16 cellular contexts compared by ENCODE assay signal in genomic region chr13:42043676-42044075, GRCh38. TPM values are rescaled to one million over a fixed set of nuclear protein-coding genes. Genes with fewer than 3 reads are reported as not detected.
DNase-seq lines count a peak whose midpoint lies in the region; TF ChIP-seq lines count a peak whose summit lies in the region.
"Had no signal": no experiment of that assay in that cellular context is flagged by ENCODE, and none has a peak within 500 bp of the region (broad histone marks: within the 10 kb centered on the region; RNA-seq: fewer than 3 reads in every experiment).

No MANE protein-coding gene starts in this region.

- H3K27ac Mint-ChIP-seq in CD4-positive, alpha-beta memory T cell = peak overlapping the region in 1 of 7 donors; percentile 54
- H3K27ac Mint-ChIP-seq in glutamatergic neuron (ENCODE audit: unreplicated experiment) = no peak overlapping the region
- H3K27ac Mint-ChIP-seq: CD4-positive, CD25-positive, alpha-beta regulatory T cell; GM23338; HFFc6 had no signal

- H3K9me3 ChIP-seq in HAP-1 (no peaks in the 10 kb centered on the region), osteoblast (ENCODE audit: low read depth, low read length) (no peaks in the 10 kb centered on the region)
- no peaks in the 10 kb centered on the region for H3K9me3 ChIP-seq in CD4-positive, alpha-beta memory T cell (ENCODE audit: control insufficient read depth in 1 of 2, low read length in 2 of 2)

- peaks cover 0 to 4% (median 0%) of the 10 kb centered on the region in 8 donors for H3K9me3 Mint-ChIP-seq in CD4-positive, alpha-beta memory T cell
- peaks cover 16% of the 10 kb centered on the region for H3K9me3 Mint-ChIP-seq in glutamatergic neuron (ENCODE audit: unreplicated experiment)
- H3K9me3 Mint-ChIP-seq: GM23338, HFFc6 had no signal

- TF ChIP-seq CTCF in RWPE1 (conservative IDR thresholded peaks at IDR 0.05; ENCODE audit: low read depth) (no peak), osteoblast (IDR thresholded peaks at IDR 0.05; ENCODE audit: extremely low read depth, low read depth, low read length) (no peak), glutamatergic neuron (IDR thresholded peaks at IDR 0.05; ENCODE audit: partially characterized antibody, unreplicated experiment) (no peak)

- POLR2A ChIA-PET in RWPE1 (lab: Yijun Ruan, JAX; ENCODE audit: low non-redundant PET) = no interaction called here
- POLR2A ChIA-PET in CD4-positive, alpha-beta memory T cell (lab: Charles Lee; ENCODE audit: partially characterized antibody) = no interaction called here

- H3K4me1 ChIP-seq in HAP-1 (peaks cover 39% of the 10 kb centered on the region), osteoblast (ENCODE audit: insufficient read depth, low read length) (peaks cover 21% of the 10 kb centered on the region)
- H3K4me1 ChIP-seq in CD4-positive, alpha-beta memory T cell (ENCODE audit: insufficient read depth, low read length) = peaks cover 20% of the 10 kb centered on the region

- H3K36me3 Mint-ChIP-seq in CD4-positive, alpha-beta memory T cell = peaks cover 0 to 15% of the 10 kb centered on the region in 2 donors
- H3K36me3 Mint-ChIP-seq in glutamatergic neuron (ENCODE audit: unreplicated experiment) = no peaks in the 10 kb centered on the region
- H3K36me3 Mint-ChIP-seq: CD4-positive, CD25-positive, alpha-beta regulatory T cell had no signal

- H3K4me3 Mint-ChIP-seq in CD4-positive, alpha-beta memory T cell = peak overlapping the region in 1 of 8 donors; percentile 43
- H3K4me3 Mint-ChIP-seq in glutamatergic neuron (ENCODE audit: unreplicated experiment) = no peak overlapping the region
- H3K4me3 Mint-ChIP-seq: GM23338, H9, HFFc6 had no signal

- H3K27me3 ChIP-seq in HAP-1 (ENCODE audit: low read depth) (no peaks in the 10 kb centered on the region), osteoblast (ENCODE audit: insufficient read depth, low read length) (no peaks in the 10 kb centered on the region)
- H3K27me3 ChIP-seq in CD4-positive, alpha-beta memory T cell (ENCODE audit: insufficient read depth, low read length) = no peaks in the 10 kb centered on the region

- no peaks in the 10 kb centered on the region for H3K36me3 ChIP-seq in HAP-1 (replicated peaks)
- no peaks in the 10 kb centered on the region for H3K36me3 ChIP-seq in osteoblast (ENCODE audit: insufficient read depth, low read length)
- no peaks in the 10 kb centered on the region for H3K36me3 ChIP-seq in CD4-positive, alpha-beta memory T cell (ENCODE audit: insufficient read depth, low read length)

- peak; percentile 49 to 58 for DNase-seq in HAP-1 (ENCODE audit: low spot score in 2 of 2)
- no peak for DNase-seq in RWPE1 (ENCODE audit: low spot score)
- peak; percentile 59 for DNase-seq in osteoblast (ENCODE audit: insufficient read length, low spot score, missing footprints)
- DNase-seq in CD4-positive, alpha-beta memory T cell = no peak
- DNase-seq in glutamatergic neuron = no peak
- no peak for DNase-seq in NCI-H446 treated with DMSO at 0.1 percent for 48 hours (lab: John Stamatoyannopoulos, UW)
- DNase-seq: Calu3; CD4-positive, CD25-positive, alpha-beta regulatory T cell; COR-L47; DMS53; DMS79 treated with DMSO at 0.1 percent for 48 hours; GF-D8; H9; HFFc6 had no signal

- in situ Hi-C loops in HAP-1 (cut with MboI; ENCODE audit: low sequenced_read_pairs) = no loop called here

- 0 out of 2 replicates have a peak overlapping the region, but pooled peaks have one; percentile 17 for H3K27ac ChIP-seq in RWPE1
- no peak overlapping the region for H3K27ac ChIP-seq in osteoblast (ENCODE audit: low read depth, low read length)
- no peak overlapping the region for H3K27ac ChIP-seq in CD4-positive, alpha-beta memory T cell (ENCODE audit: low read depth, low read length)
- H3K27ac ChIP-seq: C4-2B had no signal

- H3K4me2 ChIP-seq in osteoblast (ENCODE audit: insufficient read depth, low read length) = no peak overlapping the region
- H3K4me2 ChIP-seq: GM23338 had no signal

- CTCF ChIA-PET in RWPE1 (lab: Yijun Ruan, JAX) = interaction anchor here (0.7 to 1.0 kb wide), 2 partner anchors 67 to 271 kb away, joined by 3 to 4 read pairs; no protein-coding TSS in a partner anchor
- CTCF ChIA-PET in CD4-positive, alpha-beta memory T cell (lab: Charles Lee; ENCODE audit: partially characterized antibody) = no interaction called here

- H3K4me3 ChIP-seq in HAP-1 (no peak overlapping the region), osteoblast (ENCODE audit: insufficient read depth, low read length) (no peak overlapping the region)
- no peak overlapping the region for H3K4me3 ChIP-seq in CD4-positive, alpha-beta memory T cell (ENCODE audit: low read length in 2 of 2)
- H3K4me3 ChIP-seq: GM23338 had no signal

- H4K20me1 ChIP-seq in osteoblast (ENCODE audit: insufficient read depth, low read length) = peaks cover 12% of the 10 kb centered on the region

- H3K79me2 ChIP-seq in osteoblast (ENCODE audit: insufficient read depth, low read length) = peaks cover 51% of the 10 kb centered on the region

- H2AFZ ChIP-seq in osteoblast (ENCODE audit: low read length) = no peak overlapping the region
- H2AFZ ChIP-seq: GM23338 had no signal

- intact Hi-C loops in CD4-positive, alpha-beta memory T cell (cut with micrococcal nuclease) = loop anchor here (5.0 to 10.0 kb wide), 2 partner anchors 229 to 779 kb away; partner anchors contain the start of genes AKAP11 and MTRF1

- H3K27me3 Mint-ChIP-seq in CD4-positive, alpha-beta memory T cell = no peaks in the 10 kb centered on the region
- H3K27me3 Mint-ChIP-seq in glutamatergic neuron (ENCODE audit: unreplicated experiment) = peaks cover 20% of the 10 kb centered on the region

- H3K4me1 Mint-ChIP-seq in CD4-positive, alpha-beta memory T cell = peaks cover 19 to 32% (median 28%) of the 10 kb centered on the region in 4 donors
- H3K4me1 Mint-ChIP-seq in glutamatergic neuron (ENCODE audit: low read depth, unreplicated experiment) = peaks cover 7% of the 10 kb centered on the region

RNA-seq across cellular contexts. Expression of gene DGKH, which starts 4.8 kb away (rescaled TPM):
- total RNA-seq in osteoblast (8.7 and 11.8 TPM in 2 replicates), glutamatergic neuron (ENCODE audit: unreplicated experiment) (13.4 TPM)
- 10 to 100 TPM; 10.9 to 11.6 TPM for total RNA-seq in CD4-positive, alpha-beta memory T cell
- polyA plus RNA-seq in CD4-positive, alpha-beta memory T cell = 1 to 10 TPM; 2.1 to 2.4 TPM

Comparison
In these comparisons a context has a peak if more than half of its experiments do, and no peak if none do; other contexts are left out.
1. DNase-seq: peak in HAP-1 (2 of 2) and osteoblast (single experiment); none in RWPE1 (single experiment), CD4-positive, alpha-beta memory T cell (0 of 5), glutamatergic neuron (single experiment) and NCI-H446 treated with DMSO at 0.1 percent for 48 hours (single experiment).